Comparison of ENCODE assay signal across 8 cellular contexts in the genomic region with DNA sequence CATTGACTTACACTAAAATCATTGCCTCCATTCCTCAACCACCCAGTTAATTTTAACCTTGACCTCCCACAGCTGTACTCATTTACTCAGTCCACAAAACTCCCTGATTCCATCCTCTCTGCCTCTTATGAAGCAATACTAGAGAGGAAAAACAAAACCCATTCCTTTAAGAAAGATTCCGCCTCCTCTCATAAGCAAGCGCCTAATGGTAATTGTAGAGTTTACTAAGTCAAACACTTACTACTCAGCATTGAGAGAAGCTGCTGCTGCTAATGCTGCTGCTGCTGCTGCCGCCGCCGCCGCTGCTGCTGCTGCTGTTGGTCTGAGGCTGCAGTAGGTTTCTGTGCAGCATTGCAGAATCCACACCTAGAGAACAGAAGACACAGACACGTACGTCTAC. TPM values are rescaled to one million over a fixed set of nuclear protein-coding genes. Genes with fewer than 3 reads are reported as not detected.
DNase-seq lines count a peak whose midpoint lies in the region; ATAC-seq and TF ChIP-seq lines count a peak whose summit lies in the region.

No MANE protein-coding gene starts in this region.

- peak overlapping the region; percentile 48 to 84 for H3K9ac ChIP-seq in mucosa of rectum (ENCODE audit: low read depth in 1 of 2, low read length in 2 of 2)

- TF ChIP-seq CTCF in BJ (IDR thresholded peaks at IDR 0.05; ENCODE audit: insufficient read depth, low read depth, low read length) (no peak), WTC11 (IDR thresholded peaks at IDR 0.05) (no peak)

- DNase-seq in BJ (ENCODE audit: low read depth) (peak; percentile 73), NCI-H146 (lab: John Stamatoyannopoulos, UW) (peak; percentile 35), ecto neural progenitor cell (ENCODE audit: low spot score) (peak; percentile 55), WTC11 (ENCODE audit: low spot score) (no peak)
- no peak for DNase-seq in activated T-helper 2 cell treated with anti-CD3 and anti-CD28 coated beads, Interferon-gamma antibody, Interleukin-2, Interleukin-4, amounts not matched to agents 10 μg/mL and 5 μg/mL and 100 μg/mL, durations not matched to agents 14 hours and 24 hours and 36 hours (ENCODE audit: low spot score)

- peaks cover 26 to 46% of the 10 kb centered on the region in 2 donors for H3K4me1 ChIP-seq in mucosa of rectum (ENCODE audit: control insufficient read depth in 2 of 2, insufficient read depth in 2 of 2, low read length in 2 of 2)

- CTCF ChIA-PET in BJ (lab: Yijun Ruan, JAX) = interaction anchor here (1.0 to 2.2 kb wide), 2 partner anchors 27 to 121 kb away, joined by 6 to 12 read pairs; no protein-coding TSS in a partner anchor
- CTCF ChIA-PET in WTC11 (lab: Charles Lee) = interaction anchor here (0.8 kb wide), 1 partner anchor 121 kb away, joined by 5 read pairs; no protein-coding TSS in a partner anchor

- intact Hi-C loops in activated T-helper 2 cell treated with anti-CD3 and anti-CD28 coated beads, Interferon-gamma antibody, Interleukin-2, Interleukin-4, amounts not matched to agents 10 μg/mL and 5 μg/mL and 100 μg/mL, durations not matched to agents 14 hours and 24 hours and 36 hours (cut with micrococcal nuclease) = loop anchor here (2.0 to 5.0 kb wide), 4 partner anchors 132 to 913 kb away; a partner anchor contains a TSS

- H3K9me3 Mint-ChIP-seq in activated T-helper 2 cell treated with anti-CD3 and anti-CD28 coated beads, Interferon-gamma antibody, Interleukin-2, Interleukin-4, amounts not matched to agents 10 μg/mL and 5 μg/mL and 100 μg/mL, durations not matched to agents 14 hours and 24 hours and 36 hours = no peaks in the 10 kb centered on the region
- no peaks in the 10 kb centered on the region for H3K9me3 Mint-ChIP-seq in WTC11

- H3K4me1 Mint-ChIP-seq in activated T-helper 2 cell treated with anti-CD3 and anti-CD28 coated beads, Interferon-gamma antibody, Interleukin-2, Interleukin-4, amounts not matched to agents 10 μg/mL and 5 μg/mL and 100 μg/mL, durations not matched to agents 14 hours and 24 hours and 36 hours (ENCODE audit: low read depth) = peaks cover 23% of the 10 kb centered on the region
- H3K4me1 Mint-ChIP-seq in WTC11 = peaks cover 55% of the 10 kb centered on the region

- no peaks in the 10 kb centered on the region for H3K36me3 Mint-ChIP-seq in activated T-helper 2 cell treated with anti-CD3 and anti-CD28 coated beads, Interferon-gamma antibody, Interleukin-2, Interleukin-4, amounts not matched to agents 10 μg/mL and 5 μg/mL and 100 μg/mL, durations not matched to agents 14 hours and 24 hours and 36 hours (ENCODE audit: low read depth)
- no peaks in the 10 kb centered on the region for H3K36me3 Mint-ChIP-seq in WTC11

- H3K4me3 ChIP-seq in BJ (ENCODE audit: low read depth, low read length) (peak overlapping the region; percentile 97), mucosa of rectum (ENCODE audit: low read length in 2 of 2) (peak overlapping the region; percentile 70 to 90)

- no peaks in the 10 kb centered on the region for H3K27me3 ChIP-seq in BJ (ENCODE audit: control insufficient read depth, insufficient read depth, low read length)
- no peaks in the 10 kb centered on the region for H3K27me3 ChIP-seq in mucosa of rectum (ENCODE audit: control insufficient read depth in 2 of 2, insufficient read depth in 2 of 2, low read length in 2 of 2)

- H3K27me3 Mint-ChIP-seq in activated T-helper 2 cell treated with anti-CD3 and anti-CD28 coated beads, Interferon-gamma antibody, Interleukin-2, Interleukin-4, amounts not matched to agents 10 μg/mL and 5 μg/mL and 100 μg/mL, durations not matched to agents 14 hours and 24 hours and 36 hours (ENCODE audit: low read depth) = peaks cover 4% of the 10 kb centered on the region
- no peaks in the 10 kb centered on the region for H3K27me3 Mint-ChIP-seq in WTC11 (ENCODE audit: low read depth)

- ATAC-seq in HG03354 (IDR thresholded peaks at IDR 0.05; ENCODE audit: poor library complexity, severe bottlenecking, unreplicated experiment) (no peak), WTC11 (no peak), GM18873 (IDR thresholded peaks at IDR 0.05; ENCODE audit: low FRiP score, unreplicated experiment) (no peak)

- H3K4me3 Mint-ChIP-seq in activated T-helper 2 cell treated with anti-CD3 and anti-CD28 coated beads, Interferon-gamma antibody, Interleukin-2, Interleukin-4, amounts not matched to agents 10 μg/mL and 5 μg/mL and 100 μg/mL, durations not matched to agents 14 hours and 24 hours and 36 hours (ENCODE audit: low read depth) = no peak overlapping the region
- no peak overlapping the region for H3K4me3 Mint-ChIP-seq in WTC11

- H3K36me3 ChIP-seq in BJ (ENCODE audit: control insufficient read depth, insufficient read depth, low read length) (no peaks in the 10 kb centered on the region), mucosa of rectum (ENCODE audit: control insufficient read depth in 2 of 2, insufficient read depth in 2 of 2, low read length in 2 of 2) (no peaks in the 10 kb centered on the region)

- H3K9me3 ChIP-seq in mucosa of rectum (ENCODE audit: control insufficient read depth in 2 of 2, low read length in 2 of 2) = no peaks in the 10 kb centered on the region

- peak overlapping the region; percentile 87 to 91 for H3K27ac ChIP-seq in mucosa of rectum (ENCODE audit: low read depth in 2 of 2, low read length in 2 of 2)

- H3K27ac Mint-ChIP-seq in activated T-helper 2 cell treated with anti-CD3 and anti-CD28 coated beads, Interferon-gamma antibody, Interleukin-2, Interleukin-4, amounts not matched to agents 10 μg/mL and 5 μg/mL and 100 μg/mL, durations not matched to agents 14 hours and 24 hours and 36 hours = no peak overlapping the region
- no peak overlapping the region for H3K27ac Mint-ChIP-seq in WTC11

- POLR2A ChIA-PET in BJ (lab: Charles Lee) (interaction anchor here (0.7 kb wide), 1 partner anchor 13 kb away, joined by 4 read pairs; no protein-coding TSS in a partner anchor), WTC11 (lab: Charles Lee) (no interaction called here)

TF ChIP-seq in WTC11, 78 proteins besides CTCF, POLR2A, EP300 and RAD21 (continues in another document):
- TF ChIP-seq ZBTB21 (CRISPR knock-in tag; IDR thresholded peaks at IDR 0.05; ENCODE audit: borderline replicate concordance) (no peak), NR1H2 (CRISPR knock-in tag; IDR thresholded peaks at IDR 0.05) (no peak), GABPB1 (CRISPR knock-in tag; IDR thresholded peaks at IDR 0.05) (no peak), NFATC4 (CRISPR knock-in tag; IDR thresholded peaks at IDR 0.05) (no peak), CREB1 (CRISPR knock-in tag; IDR thresholded peaks at IDR 0.05) (no peak), CBFB (CRISPR knock-in tag; IDR thresholded peaks at IDR 0.05; ENCODE audit: low read depth) (no peak), ZNF416 (CRISPR knock-in tag; IDR thresholded peaks at IDR 0.05) (no peak), HMGA2 (CRISPR knock-in tag; IDR thresholded peaks at IDR 0.05) (no peak), ZNF232 (CRISPR knock-in tag; IDR thresholded peaks at IDR 0.05) (no peak), SP1 (CRISPR knock-in tag; conservative IDR thresholded peaks at IDR 0.05) (no peak)
- TF ChIP-seq, protein P1, sequence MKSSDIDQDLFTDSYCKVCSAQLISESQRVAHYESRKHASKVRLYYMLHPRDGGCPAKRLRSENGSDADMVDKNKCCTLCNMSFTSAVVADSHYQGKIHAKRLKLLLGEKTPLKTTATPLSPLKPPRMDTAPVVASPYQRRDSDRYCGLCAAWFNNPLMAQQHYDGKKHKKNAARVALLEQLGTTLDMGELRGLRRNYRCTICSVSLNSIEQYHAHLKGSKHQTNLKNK (CRISPR knock-in tag; IDR thresholded peaks at IDR 0.05) = no peak
- TF ChIP-seq, protein P2, sequence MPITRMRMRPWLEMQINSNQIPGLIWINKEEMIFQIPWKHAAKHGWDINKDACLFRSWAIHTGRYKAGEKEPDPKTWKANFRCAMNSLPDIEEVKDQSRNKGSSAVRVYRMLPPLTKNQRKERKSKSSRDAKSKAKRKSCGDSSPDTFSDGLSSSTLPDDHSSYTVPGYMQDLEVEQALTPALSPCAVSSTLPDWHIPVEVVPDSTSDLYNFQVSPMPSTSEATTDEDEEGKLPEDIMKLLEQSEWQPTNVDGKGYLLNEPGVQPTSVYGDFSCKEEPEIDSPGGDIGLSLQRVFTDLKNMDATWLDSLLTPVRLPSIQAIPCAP (CRISPR knock-in tag; IDR thresholded peaks at IDR 0.05) = no peak
- TF ChIP-seq, protein P3, sequence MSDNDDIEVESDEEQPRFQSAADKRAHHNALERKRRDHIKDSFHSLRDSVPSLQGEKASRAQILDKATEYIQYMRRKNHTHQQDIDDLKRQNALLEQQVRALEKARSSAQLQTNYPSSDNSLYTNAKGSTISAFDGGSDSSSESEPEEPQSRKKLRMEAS (CRISPR knock-in tag; IDR thresholded peaks at IDR 0.05) = no peak
- TF ChIP-seq, protein P4, sequence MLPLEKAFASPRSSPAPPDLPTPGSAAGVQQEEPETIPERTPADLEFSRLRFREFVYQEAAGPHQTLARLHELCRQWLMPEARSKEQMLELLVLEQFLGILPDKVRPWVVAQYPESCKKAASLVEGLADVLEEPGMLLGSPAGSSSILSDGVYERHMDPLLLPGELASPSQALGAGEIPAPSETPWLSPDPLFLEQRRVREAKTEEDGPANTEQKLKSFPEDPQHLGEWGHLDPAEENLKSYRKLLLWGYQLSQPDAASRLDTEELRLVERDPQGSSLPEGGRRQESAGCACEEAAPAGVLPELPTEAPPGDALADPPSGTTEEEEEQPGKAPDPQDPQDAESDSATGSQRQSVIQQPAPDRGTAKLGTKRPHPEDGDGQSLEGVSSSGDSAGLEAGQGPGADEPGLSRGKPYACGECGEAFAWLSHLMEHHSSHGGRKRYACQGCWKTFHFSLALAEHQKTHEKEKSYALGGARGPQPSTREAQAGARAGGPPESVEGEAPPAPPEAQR (CRISPR knock-in tag; IDR thresholded peaks at IDR 0.05) = no peak

RNA-seq across cellular contexts. Expression of a gene that starts 2.1 kb away (rescaled TPM):
- 52.0 and 96.2 TPM in 2 replicates for polyA plus RNA-seq in BJ (2011; rRNA removed)
- polyA minus RNA-seq in BJ (2011; rRNA and poly(A)+ RNA removed) = 44.0 and 67.4 TPM in 2 replicates
- total RNA-seq in activated T-helper 2 cell treated with anti-CD3 and anti-CD28 coated beads, Interferon-gamma antibody, Interleukin-2, Interleukin-4, amounts not matched to agents 10 μg/mL and 5 μg/mL and 100 μg/mL, durations not matched to agents 14 hours and 24 hours and 36 hours = 37.8 and 47.4 TPM in 2 replicates
- total RNA-seq in WTC11 (2021) = 86.7 to 95.7 TPM (median 88.3 TPM) in 3 replicates

Comparison
In these comparisons a context has a peak if more than half of its experiments do, and no peak if none do; other contexts are left out.
1. DNase-seq: peak in BJ (single experiment), NCI-H146 (single experiment) and ecto neural progenitor cell (single experiment); none in activated T-helper 2 cell treated with anti-CD3 and anti-CD28 coated beads, Interferon-gamma antibody, Interleukin-2, Interleukin-4, amounts not matched to agents 10 μg/mL and 5 μg/mL and 100 μg/mL, durations not matched to agents 14 hours and 24 hours and 36 hours (single experiment) and WTC11 (single experiment).